Comparison of ENCODE assay signal across 23 cellular contexts in genomic region chr11:75202195-75202594, GRCh38. TPM values are rescaled to one million over a fixed set of nuclear protein-coding genes. Genes with fewer than 3 reads are reported as not detected.
DNase-seq lines count a peak whose midpoint lies in the region; ATAC-seq, FAIRE-seq and TF ChIP-seq lines count a peak whose summit lies in the region.
"Had no signal": no experiment of that assay in that cellular context is flagged by ENCODE, and none has a peak within 500 bp of the region (broad histone marks: within the 10 kb centered on the region; RNA-seq: fewer than 3 reads in every experiment).

No MANE protein-coding gene starts in this region.

- H3K27ac Mint-ChIP-seq in endothelial cell (ENCODE audit: unreplicated experiment) = peak overlapping the region; percentile 15
- H3K27ac Mint-ChIP-seq: CD8-positive, alpha-beta T cell; HFFc6 had no signal

- intact Hi-C loops in sigmoid colon (cut with DNase I) = no loop called here

- no peak overlapping the region for H3K4me3 ChIP-seq in bronchial epithelial cell (ENCODE audit: low read depth, low read length)
- H3K4me3 ChIP-seq in sigmoid colon = no peak overlapping the region
- H3K4me3 ChIP-seq: A549, BLaER1, GM12878 had no signal

- no peak for TF ChIP-seq EP300 in sigmoid colon (IDR thresholded peaks at IDR 0.05)

- no peak for TF ChIP-seq POLR2A in sigmoid colon (IDR thresholded peaks at IDR 0.05)

- H3K4me1 ChIP-seq in sigmoid colon = no peaks in the 10 kb centered on the region
- H3K4me1 ChIP-seq: A549 had no signal

- H3K4me1 Mint-ChIP-seq in endothelial cell (ENCODE audit: unreplicated experiment) = peaks cover 30% of the 10 kb centered on the region
- H3K4me1 Mint-ChIP-seq: IgD-negative memory B cell had no signal

- H3K27ac ChIP-seq in sigmoid colon = no peak overlapping the region
- H3K27ac ChIP-seq: 22Rv1, A549, BLaER1 had no signal

- H3K36me3 ChIP-seq in bronchial epithelial cell (ENCODE audit: control insufficient read depth, insufficient read depth, low read length) = no peaks in the 10 kb centered on the region
- no peaks in the 10 kb centered on the region for H3K36me3 ChIP-seq in sigmoid colon
- H3K36me3 ChIP-seq: BLaER1 had no signal

- no peak for ATAC-seq in GM21717 (IDR thresholded peaks at IDR 0.05; ENCODE audit: unreplicated experiment)
- ATAC-seq: A549; CD8-positive, alpha-beta T cell; GM12878; HCT116 had no signal

- H3K9me3 ChIP-seq in sigmoid colon = no peaks in the 10 kb centered on the region
- H3K9me3 ChIP-seq: A549, BLaER1 had no signal

- TF ChIP-seq CTCF in bronchial epithelial cell (IDR thresholded peaks at IDR 0.05; ENCODE audit: insufficient read depth, low read length, severe bottlenecking) (no peak), endothelial cell (IDR thresholded peaks at IDR 0.05; ENCODE audit: unreplicated experiment) (no peak), sigmoid colon (IDR thresholded peaks at IDR 0.05) (no peak)

- peak; percentile 17 for DNase-seq in activated effector memory CD4-positive, alpha-beta T cell treated with anti-CD3 and anti-CD28 coated beads, Interleukin-2, amount 50 U/mL, for 16 hours
- DNase-seq in activated effector memory CD4-positive, alpha-beta T cell treated with Interleukin-2 at 50 U/mL for 16 hours = no peak
- no peak for DNase-seq in bronchial epithelial cell (ENCODE audit: low read depth)
- DNase-seq in endothelial cell (ENCODE audit: low spot score) = no peak
- DNase-seq in sigmoid colon = peak; percentile 25
- no peak for DNase-seq in activated CD8-positive, alpha-beta memory T cell treated with anti-CD3 and anti-CD28 coated beads, Interleukin-2, amount 50 U/mL, for 48 hours
- DNase-seq in iPS-NIHi11 (ENCODE audit: low spot score) = no peak
- DNase-seq: Calu3; CD8-positive, alpha-beta T cell; DMS79 treated with DMSO at 0.1 percent for 48 hours; GF-D8; HFFc6; KG1 had no signal

- H3K4me3 Mint-ChIP-seq in endothelial cell (ENCODE audit: unreplicated experiment) = no peak overlapping the region
- H3K4me3 Mint-ChIP-seq: CD8-positive, alpha-beta T cell; HFFc6; IgD-negative memory B cell had no signal

- no peaks in the 10 kb centered on the region for H3K36me3 Mint-ChIP-seq in endothelial cell (ENCODE audit: low read depth, unreplicated experiment)
- H3K36me3 Mint-ChIP-seq: CD8-positive, alpha-beta T cell; IgD-negative memory B cell had no signal

- H3K27me3 Mint-ChIP-seq in endothelial cell (ENCODE audit: unreplicated experiment) = peaks cover 10% of the 10 kb centered on the region

- H3K27me3 ChIP-seq in bronchial epithelial cell (ENCODE audit: control insufficient read depth, insufficient read depth, low read length) = peaks cover 4% of the 10 kb centered on the region
- no peaks in the 10 kb centered on the region for H3K27me3 ChIP-seq in sigmoid colon
- H3K27me3 ChIP-seq: BLaER1 had no signal

- FAIRE-seq in bronchial epithelial cell (lab: Jason Lieb, UNC) = peak; percentile 82
- FAIRE-seq: A549, GM12878, GM19239, H54, HTR-8/SVneo had no signal

- WGBS in sigmoid colon, 2 donors = 90 to 92% methylated on average over 6 of the region's 6 CpGs

- no peaks in the 10 kb centered on the region for H3K9me3 Mint-ChIP-seq in endothelial cell (ENCODE audit: unreplicated experiment)
- H3K9me3 Mint-ChIP-seq: CD8-positive, alpha-beta T cell; HFFc6; IgD-negative memory B cell had no signal

RNA-seq across cellular contexts. Expression of gene TPBGL, which starts 38.4 kb away (rescaled TPM):
- total RNA-seq in bronchial epithelial cell (not detected in 2 replicates), endothelial cell (ENCODE audit: unreplicated experiment) (7.0 TPM), sigmoid colon (under 1 TPM in 3 of 4 donors, not detected in 1; 0.33 to 0.68 (median 0.36) TPM)
- polyA plus RNA-seq in sigmoid colon = under 1 TPM in 1 of 3 donors, not detected in 2; 0.28 TPM
- total RNA-seq: Calu3, GM12878, HFFc6 had no signal
- polyA plus RNA-seq: GM12878, IgD-negative memory B cell had no signal

RNA-seq across cellular contexts. Expression of gene SLCO2B1, which starts 51.3 kb away (rescaled TPM):
- total RNA-seq in bronchial epithelial cell = not detected in 2 replicates
- 3.5 TPM for total RNA-seq in endothelial cell (ENCODE audit: unreplicated experiment)
- total RNA-seq in sigmoid colon = 10 to 100 TPM; 19.4 to 31.7 (median 29.6) TPM
- polyA plus RNA-seq in sigmoid colon = 10 to 100 TPM in 2 of 3 donors, 1 to 10 TPM in 1; 7.8 to 47.0 (median 22.4) TPM
- total RNA-seq: CD8-positive, alpha-beta T cell; HFFc6 had no signal
- polyA plus RNA-seq: IgD-negative memory B cell had no signal

Comparison
In these comparisons a context has a peak if more than half of its experiments do, and no peak if none do; other contexts are left out.
1. DNase-seq: peak in activated effector memory CD4-positive, alpha-beta T cell treated with anti-CD3 and anti-CD28 coated beads, Interleukin-2, amount 50 U/mL, for 16 hours (single experiment) and sigmoid colon (single experiment); none in activated effector memory CD4-positive, alpha-beta T cell treated with Interleukin-2 at 50 U/mL for 16 hours (single experiment), bronchial epithelial cell (single experiment), endothelial cell (single experiment), activated CD8-positive, alpha-beta memory T cell treated with anti-CD3 and anti-CD28 coated beads, Interleukin-2, amount 50 U/mL, for 48 hours (single experiment) and iPS-NIHi11 (single experiment).